In the genomic region with DNA sequence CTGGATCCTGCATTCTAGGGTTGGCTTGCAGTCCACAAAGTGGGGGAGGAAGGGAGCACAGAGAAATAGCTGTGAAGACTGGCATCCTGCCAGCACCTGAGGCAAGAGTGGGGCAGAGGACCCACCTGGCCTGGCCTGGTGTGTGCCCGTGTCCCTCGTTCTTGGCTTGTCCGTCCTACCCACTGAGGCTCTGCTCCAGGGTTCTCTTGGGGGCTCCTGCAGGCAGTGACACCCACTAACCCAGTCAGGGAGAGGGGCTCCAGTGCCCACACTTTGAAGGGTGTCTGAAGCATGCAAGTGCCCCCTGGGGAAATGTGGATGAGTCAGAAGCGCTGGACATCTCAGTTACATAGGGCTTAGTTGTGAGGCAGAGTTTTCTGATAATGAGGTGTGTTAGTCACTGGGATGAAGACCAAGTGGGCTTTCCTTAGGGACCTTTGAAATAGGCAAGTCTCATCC, we compare ENCODE assay signal across 2 cellular contexts.
TF ChIP-seq lines count a peak whose summit lies in the region.

No MANE protein-coding gene starts in this region.

TF ChIP-seq in GM23338, 12 proteins besides CTCF, POLR2A, EP300 and RAD21 (continues in another document):
- TF ChIP-seq EZH2 (IDR thresholded peaks at IDR 0.05; ENCODE audit: low read depth, unreplicated experiment) = no peak
- TF ChIP-seq EZH2phosphoT487 (IDR thresholded peaks at IDR 0.05; ENCODE audit: unreplicated experiment) = no peak
- TF ChIP-seq CREB1 (CRISPR knock-in tag; IDR thresholded peaks at IDR 0.05; ENCODE audit: low read depth) = no peak
- no peak for TF ChIP-seq ZNF331 (CRISPR knock-in tag; IDR thresholded peaks at IDR 0.05; ENCODE audit: low read depth)
- no peak for TF ChIP-seq REST (IDR thresholded peaks at IDR 0.05; ENCODE audit: unreplicated experiment)
- TF ChIP-seq NANOG (IDR thresholded peaks at IDR 0.05; ENCODE audit: borderline replicate concordance) = no peak
- no peak for TF ChIP-seq ZNF114 (CRISPR knock-in tag; IDR thresholded peaks at IDR 0.05)
- TF ChIP-seq POLR2AphosphoS5 (IDR thresholded peaks at IDR 0.05; ENCODE audit: low read depth) = no peak
- no peak for TF ChIP-seq JUNB (IDR thresholded peaks at IDR 0.05; ENCODE audit: unreplicated experiment)
- no peak for TF ChIP-seq STAT1 (IDR thresholded peaks at IDR 0.05; ENCODE audit: unreplicated experiment)
- TF ChIP-seq, protein P1, sequence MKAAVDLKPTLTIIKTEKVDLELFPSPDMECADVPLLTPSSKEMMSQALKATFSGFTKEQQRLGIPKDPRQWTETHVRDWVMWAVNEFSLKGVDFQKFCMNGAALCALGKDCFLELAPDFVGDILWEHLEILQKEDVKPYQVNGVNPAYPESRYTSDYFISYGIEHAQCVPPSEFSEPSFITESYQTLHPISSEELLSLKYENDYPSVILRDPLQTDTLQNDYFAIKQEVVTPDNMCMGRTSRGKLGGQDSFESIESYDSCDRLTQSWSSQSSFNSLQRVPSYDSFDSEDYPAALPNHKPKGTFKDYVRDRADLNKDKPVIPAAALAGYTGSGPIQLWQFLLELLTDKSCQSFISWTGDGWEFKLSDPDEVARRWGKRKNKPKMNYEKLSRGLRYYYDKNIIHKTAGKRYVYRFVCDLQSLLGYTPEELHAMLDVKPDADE (IDR thresholded peaks at IDR 0.05) = no peak

TF ChIP-seq in IMR-90, 13 proteins besides CTCF, POLR2A, EP300 and RAD21:
- TF ChIP-seq, protein P2, sequence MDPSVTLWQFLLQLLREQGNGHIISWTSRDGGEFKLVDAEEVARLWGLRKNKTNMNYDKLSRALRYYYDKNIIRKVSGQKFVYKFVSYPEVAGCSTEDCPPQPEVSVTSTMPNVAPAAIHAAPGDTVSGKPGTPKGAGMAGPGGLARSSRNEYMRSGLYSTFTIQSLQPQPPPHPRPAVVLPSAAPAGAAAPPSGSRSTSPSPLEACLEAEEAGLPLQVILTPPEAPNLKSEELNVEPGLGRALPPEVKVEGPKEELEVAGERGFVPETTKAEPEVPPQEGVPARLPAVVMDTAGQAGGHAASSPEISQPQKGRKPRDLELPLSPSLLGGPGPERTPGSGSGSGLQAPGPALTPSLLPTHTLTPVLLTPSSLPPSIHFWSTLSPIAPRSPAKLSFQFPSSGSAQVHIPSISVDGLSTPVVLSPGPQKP (IDR thresholded peaks at IDR 0.05; ENCODE audit: borderline replicate concordance, low read depth, low read length) = no peak
- TF ChIP-seq RCOR1 (IDR thresholded peaks at IDR 0.05; ENCODE audit: insufficient replicate concordance, low read length) (no peak), NFE2L2 (IDR thresholded peaks at IDR 0.05; ENCODE audit: low read depth, low read length) (no peak), CHD1 (IDR thresholded peaks at IDR 0.05; ENCODE audit: low read depth, low read length) (no peak), MAZ (IDR thresholded peaks at IDR 0.05; ENCODE audit: borderline replicate concordance, low read depth, low read length) (no peak), CEBPB (IDR thresholded peaks at IDR 0.05; ENCODE audit: low read depth, low read length) (no peak), BHLHE40 (IDR thresholded peaks at IDR 0.05; ENCODE audit: low read depth, low read length) (no peak), FOS (IDR thresholded peaks at IDR 0.05; ENCODE audit: low read depth, low read length) (no peak), MXI1 (IDR thresholded peaks at IDR 0.05; ENCODE audit: borderline replicate concordance, low read depth, low read length) (no peak), USF2 (IDR thresholded peaks at IDR 0.05; ENCODE audit: low read depth, low read length) (no peak), MAFK (IDR thresholded peaks at IDR 0.05; ENCODE audit: low read depth, low read length) (no peak), RFX5 (IDR thresholded peaks at IDR 0.05; ENCODE audit: low read depth, low read length) (no peak), SMC3 (IDR thresholded peaks at IDR 0.05; ENCODE audit: low read depth, low read length) (no peak)
